9 cellular contexts compared by ENCODE assay signal in genomic region chr6:165308926-165309731, GRCh38. TPM values are rescaled to one million over a fixed set of nuclear protein-coding genes. Genes with fewer than 3 reads are reported as not detected.
DNase-seq lines count a peak whose midpoint lies in the region; ATAC-seq and TF ChIP-seq lines count a peak whose summit lies in the region.
"Had no signal": no experiment of that assay in that cellular context is flagged by ENCODE, and none has a peak within 500 bp of the region (broad histone marks: within the 10 kb centered on the region; RNA-seq: fewer than 3 reads in every experiment).

TSS of gene C6orf118 (minus strand) at chr6:165309605. CDS start at chr6:165309586, 19 bp downstream.

- H3K27me3 ChIP-seq in SK-N-SH (ENCODE audit: insufficient read depth) (no peaks in the 10 kb centered on the region), foreskin keratinocyte (no peaks in the 10 kb centered on the region)

- no peak within 1 kb of the TSS for H3K9ac ChIP-seq in SK-N-SH

- peak within 1 kb of the TSS; percentile 38 to 54; a peak in 3 of 4 replicates for H3K4me3 ChIP-seq in SK-N-SH (ENCODE audit: low read depth in 2 of 2, low read length in 1 of 2)

- no peak for DNase-seq in activated T-cell treated with anti-CD3 and anti-CD28 coated beads, Interleukin-2, amount 50 U/mL, for 24 hours
- DNase-seq in activated T-cell treated with anti-CD3 and anti-CD28 coated beads, Interleukin-2, amount 50 U/mL, for 1 hour = no peak
- DNase-seq in SK-N-SH = peak; percentile 84
- DNase-seq in foreskin keratinocyte = peak in 1 of 2 donors; percentile 18
- DNase-seq in neural crest cell (ENCODE audit: low read depth, low spot score) = peak; percentile 72
- DNase-seq in activated naive CD4-positive, alpha-beta T cell (lab: John Stamatoyannopoulos, UW) = no peak
- DNase-seq in stimulated activated CD4-positive, alpha-beta T cell treated with anti-CD3 and anti-CD28 coated beads, Interleukin-2, amount 100 ng/mL, for 48 hours = no peak
- DNase-seq: CD4-positive, CD25-positive, alpha-beta regulatory T cell had no signal

- H2AFZ ChIP-seq in SK-N-SH (ENCODE audit: low read depth) = no peak within 1 kb of the TSS

- H3K9me2 ChIP-seq in SK-N-SH = no peaks in the 10 kb centered on the region

- H3F3A ChIP-seq in SK-N-SH (replicated peaks; ENCODE audit: insufficient read depth) = no peaks in the 10 kb centered on the region

- H3K36me3 Mint-ChIP-seq in activated T-cell treated with anti-CD3 and anti-CD28 coated beads, Interleukin-2, amount 50 U/mL, for 24 hours (ENCODE audit: low read depth) = no peaks in the 10 kb centered on the region
- peaks cover 2% of the 10 kb centered on the region for H3K36me3 Mint-ChIP-seq in neural crest cell (ENCODE audit: low read depth)
- H3K36me3 Mint-ChIP-seq: CD4-positive, CD25-positive, alpha-beta regulatory T cell had no signal

- peaks cover 5% of the 10 kb centered on the region for H3K27me3 Mint-ChIP-seq in activated T-cell treated with anti-CD3 and anti-CD28 coated beads, Interleukin-2, amount 50 U/mL, for 24 hours
- no peaks in the 10 kb centered on the region for H3K27me3 Mint-ChIP-seq in neural crest cell (ENCODE audit: low read depth)
- H3K27me3 Mint-ChIP-seq: CD4-positive, CD25-positive, alpha-beta regulatory T cell had no signal

- POLR2A ChIA-PET in SK-N-SH (lab: Yijun Ruan, JAX) = no interaction called here

- H4K20me1 ChIP-seq in SK-N-SH (ENCODE audit: insufficient read depth) = no peaks in the 10 kb centered on the region

- H3K4me1 ChIP-seq in SK-N-SH (ENCODE audit: control insufficient read depth in 1 of 2, insufficient read depth in 2 of 2, low read depth in 1 of 2, low read length in 1 of 2) (no peaks in the 10 kb centered on the region; a peak in 1 of 4 replicates), foreskin keratinocyte (no peaks in the 10 kb centered on the region)

- ATAC-seq in foreskin keratinocyte = peak; percentile 81
- no peak for ATAC-seq in GM19452 (IDR thresholded peaks at IDR 0.05; ENCODE audit: unreplicated experiment)

- peak within 1 kb of the TSS; percentile 27 for H3K4me3 Mint-ChIP-seq in activated T-cell treated with anti-CD3 and anti-CD28 coated beads, Interleukin-2, amount 50 U/mL, for 24 hours
- H3K4me3 Mint-ChIP-seq in neural crest cell = peak within 1 kb of the TSS; percentile 94

- H3K79me2 ChIP-seq in SK-N-SH (ENCODE audit: insufficient read depth) = no peaks in the 10 kb centered on the region

- CTCF ChIA-PET in SK-N-SH (lab: Yijun Ruan, JAX) = no interaction called here

- TF ChIP-seq EP300 in SK-N-SH (IDR thresholded peaks at IDR 0.05; ENCODE audit: borderline replicate concordance in 1 of 2, low read depth in 1 of 2, low read length in 1 of 2) = no peak

- no peak within 1 kb of the TSS for H3K27ac Mint-ChIP-seq in activated T-cell treated with anti-CD3 and anti-CD28 coated beads, Interleukin-2, amount 50 U/mL, for 24 hours
- peak within 1 kb of the TSS; percentile 94 for H3K27ac Mint-ChIP-seq in neural crest cell (ENCODE audit: unreplicated experiment)
- H3K27ac Mint-ChIP-seq: CD4-positive, CD25-positive, alpha-beta regulatory T cell had no signal

- WGBS in SK-N-SH (ENCODE audit: low lambda C conversion rate) = 15% methylated on average over 34 of the region's 35 CpGs

- peaks cover 8% of the 10 kb centered on the region for H3K4me1 Mint-ChIP-seq in activated T-cell treated with anti-CD3 and anti-CD28 coated beads, Interleukin-2, amount 50 U/mL, for 24 hours (ENCODE audit: low read depth)
- H3K4me1 Mint-ChIP-seq in neural crest cell = peaks cover 31% of the 10 kb centered on the region

- H3K36me3 ChIP-seq in SK-N-SH (replicated peaks in 1 of 2; ENCODE audit: control insufficient read depth in 1 of 2, insufficient read depth in 2 of 2, low read length in 1 of 2) = no peaks in the 10 kb centered on the region

- H3K27ac ChIP-seq in SK-N-SH (ENCODE audit: low read depth in 2 of 2, low read length in 1 of 2) (no peak within 1 kb of the TSS), foreskin keratinocyte (no peak within 1 kb of the TSS)

- TF ChIP-seq CTCF in SK-N-SH (IDR thresholded peaks at IDR 0.05) (no peak), foreskin keratinocyte (conservative IDR thresholded peaks at IDR 0.05) (no peak), neural crest cell (conservative IDR thresholded peaks at IDR 0.05) (no peak)

- H3K4me2 ChIP-seq in SK-N-SH = peak within 1 kb of the TSS; percentile 61

- H3K9me3 ChIP-seq in SK-N-SH = no peaks in the 10 kb centered on the region

- TF ChIP-seq RAD21 in SK-N-SH (IDR thresholded peaks at IDR 0.05; ENCODE audit: low read length) = no peak

- no peaks in the 10 kb centered on the region for H3K9me3 Mint-ChIP-seq in activated T-cell treated with anti-CD3 and anti-CD28 coated beads, Interleukin-2, amount 50 U/mL, for 24 hours
- H3K9me3 Mint-ChIP-seq in neural crest cell = no peaks in the 10 kb centered on the region

TF ChIP-seq in SK-N-SH, 30 proteins besides CTCF, POLR2A, EP300 and RAD21:
- TF ChIP-seq MXI1 (IDR thresholded peaks at IDR 0.05; ENCODE audit: low read depth, low read length) = peak; percentile 48; the same call in 1 of the 2 replicates
- no peak for TF ChIP-seq RCOR1 (IDR thresholded peaks at IDR 0.05; ENCODE audit: low read length)

RNA-seq across cellular contexts. Expression of gene C6orf118, which starts in this region (rescaled TPM):
- polyA plus RNA-seq in SK-N-SH (2012; rRNA removed) = not detected in 2 replicates
- polyA plus RNA-seq in SK-N-SH (2012; cell fraction: cytosol; rRNA removed) = not detected in 2 replicates
- not detected in 2 replicates for polyA plus RNA-seq in SK-N-SH (2012; cell fraction: nucleus; rRNA removed)
- not detected in 2 replicates for total RNA-seq in foreskin keratinocyte
- not detected in 2 replicates for polyA plus RNA-seq in foreskin keratinocyte
- 7.4 and 8.2 TPM in 2 replicates for total RNA-seq in neural crest cell
- total RNA-seq: CD4-positive, CD25-positive, alpha-beta regulatory T cell had no signal
- polyA plus RNA-seq: CD4-positive, CD25-positive, alpha-beta regulatory T cell had no signal

Comparison
In these comparisons a context has a peak if more than half of its experiments do, and no peak if none do; other contexts are left out.
1. Peak in DNase-seq, H3K4me3 ChIP-seq and H3K4me2 ChIP-seq in SK-N-SH; RNA of the gene not detected or under 1 TPM.
2. Peak in ATAC-seq in foreskin keratinocyte; RNA of the gene not detected or under 1 TPM.